8 cellular contexts compared by ENCODE assay signal in genomic region chr2:105329197-105329554, GRCh38. TPM values are rescaled to one million over a fixed set of nuclear protein-coding genes. Genes with fewer than 3 reads are reported as not detected.
A peak's percentile ranks its signal among the peaks of the same experiment; 100 is the strongest.
DNase-seq lines count a peak whose midpoint lies in the region; ATAC-seq and TF ChIP-seq lines count a peak whose summit lies in the region.

No MANE protein-coding gene starts in this region.

- H3K4me1 ChIP-seq in parathyroid adenoma = peaks cover 15% of the 10 kb centered on the region

- H3K27ac ChIP-seq in parathyroid adenoma = peak overlapping the region; percentile 50

- peak; percentile 6 for ATAC-seq in HG02970 (IDR thresholded peaks at IDR 0.05; ENCODE audit: low FRiP score, unreplicated experiment)
- ATAC-seq in GM21723 (IDR thresholded peaks at IDR 0.05; ENCODE audit: unreplicated experiment) = no peak

- H3K36me3 ChIP-seq in parathyroid adenoma (ENCODE audit: control insufficient read depth, insufficient read depth, low read length) = no peaks in the 10 kb centered on the region

- DNase-seq in GM03348 (ENCODE audit: low spot score) (peak; percentile 24), foreskin fibroblast (no peak), NCI-H510A treated with DMSO at 0.1 percent for 48 hours (lab: John Stamatoyannopoulos, UW) (no peak), kidney tubule cell (ENCODE audit: low spot score) (no peak)
- no peak for DNase-seq in activated CD4-positive, alpha-beta T cell treated with anti-CD3 and anti-CD28 coated beads, Interleukin-2, amount 10 ng/mL, durations not matched to agents 7 days and 5 days

- H3K4me3 Mint-ChIP-seq in activated CD4-positive, alpha-beta T cell treated with anti-CD3 and anti-CD28 coated beads, Interleukin-2, amount 10 ng/mL, durations not matched to agents 7 days and 5 days = peak overlapping the region; percentile 80

- H3K4me1 Mint-ChIP-seq in activated CD4-positive, alpha-beta T cell treated with anti-CD3 and anti-CD28 coated beads, Interleukin-2, amount 10 ng/mL, durations not matched to agents 7 days and 5 days = peaks cover 40% of the 10 kb centered on the region

- H3K27me3 ChIP-seq in parathyroid adenoma (ENCODE audit: control insufficient read depth, insufficient read depth, low read length) = no peaks in the 10 kb centered on the region

- no peak overlapping the region for H3K9ac ChIP-seq in parathyroid adenoma

- peaks cover 14% of the 10 kb centered on the region for H3K79me2 ChIP-seq in parathyroid adenoma

- H2AFZ ChIP-seq in parathyroid adenoma = peak overlapping the region; percentile 52

- POLR2A ChIA-PET in activated CD4-positive, alpha-beta T cell treated with anti-CD3 and anti-CD28 coated beads, Interleukin-2, amount 10 ng/mL, durations not matched to agents 7 days and 5 days (lab: Charles Lee) = no interaction called here

- no peaks in the 10 kb centered on the region for H3K27me3 Mint-ChIP-seq in activated CD4-positive, alpha-beta T cell treated with anti-CD3 and anti-CD28 coated beads, Interleukin-2, amount 10 ng/mL, durations not matched to agents 7 days and 5 days

- peak overlapping the region; percentile 65 to 85 for H3K4me3 ChIP-seq in foreskin fibroblast (ENCODE audit: low read depth in 1 of 2, low read length in 2 of 2)
- H3K4me3 ChIP-seq in parathyroid adenoma (ENCODE audit: low read depth, low read length) = peak overlapping the region; percentile 63

- peak overlapping the region; percentile 84 for H3K27ac Mint-ChIP-seq in activated CD4-positive, alpha-beta T cell treated with anti-CD3 and anti-CD28 coated beads, Interleukin-2, amount 10 ng/mL, durations not matched to agents 7 days and 5 days

- CTCF ChIA-PET in activated CD4-positive, alpha-beta T cell treated with anti-CD3 and anti-CD28 coated beads, Interleukin-2, amount 10 ng/mL, durations not matched to agents 7 days and 5 days (lab: Charles Lee) = interaction anchor here (1.0 to 2.1 kb wide), 4 partner anchors 11 to 62 kb away, joined by 3 to 9 read pairs (median 6); no protein-coding TSS in a partner anchor

- peak overlapping the region; percentile 90 for H3K4me2 ChIP-seq in parathyroid adenoma (ENCODE audit: low read length)

- H3K9me3 Mint-ChIP-seq in activated CD4-positive, alpha-beta T cell treated with anti-CD3 and anti-CD28 coated beads, Interleukin-2, amount 10 ng/mL, durations not matched to agents 7 days and 5 days = no peaks in the 10 kb centered on the region

- peaks cover 7% of the 10 kb centered on the region for H3K36me3 Mint-ChIP-seq in activated CD4-positive, alpha-beta T cell treated with anti-CD3 and anti-CD28 coated beads, Interleukin-2, amount 10 ng/mL, durations not matched to agents 7 days and 5 days (ENCODE audit: low read depth)

- TF ChIP-seq CTCF in foreskin fibroblast (IDR thresholded peaks at IDR 0.05; ENCODE audit: low read depth, low read length) (no peak), parathyroid adenoma (IDR thresholded peaks at IDR 0.05) (no peak)

- H3K9me3 ChIP-seq in parathyroid adenoma (ENCODE audit: control insufficient read depth, low read length) = no peaks in the 10 kb centered on the region

RNA-seq across cellular contexts. Expression of gene TGFBRAP1, which starts 0.4 kb away (rescaled TPM):
- 10 to 100 TPM; 20.5 to 21.4 TPM for total RNA-seq in activated CD4-positive, alpha-beta T cell treated with anti-CD3 and anti-CD28 coated beads, Interleukin-2, amount 10 ng/mL, durations not matched to agents 7 days and 5 days

RNA-seq across cellular contexts. Expression of gene C2orf49, which starts 8.2 kb away (rescaled TPM):
- 10 to 100 TPM; 23.5 to 24.5 TPM for total RNA-seq in activated CD4-positive, alpha-beta T cell treated with anti-CD3 and anti-CD28 coated beads, Interleukin-2, amount 10 ng/mL, durations not matched to agents 7 days and 5 days
